In genomic region chr12:45170456-45171042, GRCh38 we compare ENCODE assay signal across 8 cellular contexts. TPM values are rescaled to one million over a fixed set of nuclear protein-coding genes. Genes with fewer than 3 reads are reported as not detected.
A peak's percentile ranks its signal among the peaks of the same experiment; 100 is the strongest.
DNase-seq lines count a peak whose midpoint lies in the region; ATAC-seq, FAIRE-seq and TF ChIP-seq lines count a peak whose summit lies in the region.
"Had no signal": no experiment of that assay in that cellular context is flagged by ENCODE, and none has a peak within 500 bp of the region (broad histone marks: within the 10 kb centered on the region; RNA-seq: fewer than 3 reads in every experiment).

No MANE protein-coding gene starts in this region.

- peaks cover 0 to 12% (median under 1%) of the 10 kb centered on the region in 4 experiments; a peak in 3 of 8 replicates for H3K36me3 ChIP-seq in H1 (ENCODE audit: control insufficient read depth in 2 of 4, insufficient read depth in 4 of 4, low read length in 3 of 4)
- peaks cover 0 to 5% of the 10 kb centered on the region in 2 experiments for H3K36me3 ChIP-seq in mesenchymal stem cell (ENCODE audit: control insufficient read depth in 1 of 2, insufficient read depth in 2 of 2, low read depth in 1 of 2, low read length in 2 of 2)

- no peak overlapping the region for H2BK20ac ChIP-seq in H1 (ENCODE audit: low read length)

- H3K4me1 Mint-ChIP-seq in activated CD8-positive, alpha-beta T cell treated with anti-CD3 and anti-CD28 coated beads, Interleukin-2, amount 10 ng/mL, durations not matched to agents 7 days and 5 days (ENCODE audit: low read depth), result no peaks in the 10 kb centered on the region

- no peak overlapping the region for H3K27ac ChIP-seq in H1 (ENCODE audit: low read depth, low read length)
- no peak overlapping the region for H3K27ac ChIP-seq in mesenchymal stem cell (ENCODE audit: low read length, poor library complexity, severe bottlenecking)

- H2AK5ac ChIP-seq in H1 (ENCODE audit: low read depth, low read length), result no peak overlapping the region
- H2AK5ac ChIP-seq in mesenchymal stem cell (ENCODE audit: low read length, severe bottlenecking), result no peak overlapping the region

- no peaks in the 10 kb centered on the region for H3K23me2 ChIP-seq in H1 (ENCODE audit: low read depth, low read length)

- FAIRE-seq in GM12891 (lab: Jason Lieb, UNC) (peak; percentile 63), H1 (lab: Jason Lieb, UNC) (peak; percentile 69)

- H3K79me1 ChIP-seq in H1 (ENCODE audit: low read depth, low read length) (no peaks in the 10 kb centered on the region), mesenchymal stem cell (replicated peaks; ENCODE audit: low read length, poor library complexity, severe bottlenecking) (no peaks in the 10 kb centered on the region)

- no peaks in the 10 kb centered on the region for H3K27me3 Mint-ChIP-seq in activated CD8-positive, alpha-beta T cell treated with anti-CD3 and anti-CD28 coated beads, Interleukin-2, amount 10 ng/mL, durations not matched to agents 7 days and 5 days (ENCODE audit: low read depth)
- H3K27me3 Mint-ChIP-seq: stimulated activated naive CD8-positive, alpha-beta T cell treated with anti-CD3 and anti-CD28 coated beads, Interleukin-15, Interleukin-2, amounts not matched to agents 100 ng/mL and 50 ng/mL, for 24 hours had no signal

- no peak overlapping the region for H3K4me3 ChIP-seq in H1 (ENCODE audit: extremely low read depth in 1 of 4, insufficient read depth in 2 of 4, low read depth in 3 of 4, low read length in 4 of 4)
- no peak overlapping the region for H3K4me3 ChIP-seq in mesenchymal stem cell (ENCODE audit: insufficient read depth in 1 of 2, low read depth in 1 of 2, low read length in 2 of 2)

- H2BK12ac ChIP-seq in H1 (ENCODE audit: low read depth, low read length) (no peak overlapping the region), mesenchymal stem cell (ENCODE audit: low read length in 2 of 2) (no peak overlapping the region)

- no peak overlapping the region for H2BK120ac ChIP-seq in H1 (replicated peaks; ENCODE audit: low read depth, low read length)
- H2BK120ac ChIP-seq in mesenchymal stem cell (ENCODE audit: low read depth, low read length), result no peak overlapping the region

- no peak overlapping the region for H4K8ac ChIP-seq in H1 (ENCODE audit: extremely low read depth, insufficient read depth, low read length)
- no peak overlapping the region for H4K8ac ChIP-seq in mesenchymal stem cell (ENCODE audit: low read length)

- ATAC-seq in HG03378 (IDR thresholded peaks at IDR 0.05; ENCODE audit: unreplicated experiment), result peak; percentile 58
- ATAC-seq in activated CD8-positive, alpha-beta T cell treated with anti-CD3 and anti-CD28 coated beads, Interleukin-2, amount 10 ng/mL, durations not matched to agents 7 days and 5 days, result peak; percentile 63

- no peak overlapping the region for H4K91ac ChIP-seq in H1 (replicated peaks; ENCODE audit: insufficient read length, low read length)
- H4K91ac ChIP-seq in mesenchymal stem cell (ENCODE audit: low read length), result no peak overlapping the region

- TF ChIP-seq POLR2A in GM12891 (IDR thresholded peaks at IDR 0.05; ENCODE audit: low read depth, low read length) (no peak), H1 (IDR thresholded peaks at IDR 0.05; ENCODE audit: control extremely low read depth in 1 of 2, low read depth in 2 of 2, low read length in 2 of 2) (no peak)

- TF ChIP-seq EP300 in H1 (IDR thresholded peaks at IDR 0.05; ENCODE audit: borderline replicate concordance in 1 of 2, low read depth in 2 of 2, low read length in 2 of 2), result no peak

- TF ChIP-seq CTCF in H1 (IDR thresholded peaks at IDR 0.05; ENCODE audit: control extremely low read depth in 1 of 3, insufficient read depth in 1 of 3, low read depth in 1 of 3, low read length in 3 of 3), result peak; percentile 78 to 89 (median 82)

- H3K9me3 ChIP-seq in H1 (ENCODE audit: insufficient read depth in 2 of 2, low read depth in 1 of 2, low read length in 1 of 2) (peaks cover 0 to 3% of the 10 kb centered on the region in 2 experiments; a peak in 3 of 4 replicates), mesenchymal stem cell (ENCODE audit: control insufficient read depth, low read length) (peaks cover 4% of the 10 kb centered on the region)

- H3K9ac ChIP-seq in H1 (replicated peaks in 1 of 4; ENCODE audit: extremely low read depth in 1 of 4, low read depth in 3 of 4, low read length in 3 of 4), result no peak overlapping the region
- no peak overlapping the region for H3K9ac ChIP-seq in mesenchymal stem cell (ENCODE audit: low read length)

- H2BK5ac ChIP-seq in H1 (ENCODE audit: low read depth, low read length), result no peak overlapping the region
- H2BK5ac ChIP-seq in mesenchymal stem cell (ENCODE audit: low read depth, low read length, poor library complexity, severe bottlenecking), result no peak overlapping the region

- POLR2A ChIA-PET in activated CD8-positive, alpha-beta T cell treated with anti-CD3 and anti-CD28 coated beads, Interleukin-2, amount 10 ng/mL, durations not matched to agents 7 days and 5 days (lab: Charles Lee), result interaction anchor here (1.4 kb wide), 1 partner anchor 13 kb away, joined by 3 read pairs; no protein-coding TSS in a partner anchor
- POLR2A ChIA-PET in H1 (lab: Charles Lee; ENCODE audit: partially characterized antibody), result interaction anchor here (0.7 to 1.5 kb wide), 3 partner anchors 14 to 218 kb away, joined by 3 to 5 read pairs (median 3); no protein-coding TSS in a partner anchor

- H2BK15ac ChIP-seq in H1 (ENCODE audit: low read length), result no peak overlapping the region
- no peak overlapping the region for H2BK15ac ChIP-seq in mesenchymal stem cell (ENCODE audit: low read depth, poor library complexity, severe bottlenecking)

- no peak overlapping the region for H3K56ac ChIP-seq in H1 (replicated peaks; ENCODE audit: insufficient read length, low read depth, low read length)

- H3K27ac Mint-ChIP-seq in activated CD8-positive, alpha-beta T cell treated with anti-CD3 and anti-CD28 coated beads, Interleukin-2, amount 10 ng/mL, durations not matched to agents 7 days and 5 days, result no peak overlapping the region
- H3K27ac Mint-ChIP-seq: stimulated activated naive CD8-positive, alpha-beta T cell treated with anti-CD3 and anti-CD28 coated beads, Interleukin-15, Interleukin-2, amounts not matched to agents 100 ng/mL and 50 ng/mL, for 24 hours had no signal

- H3K14ac ChIP-seq in H1 (ENCODE audit: insufficient read length) (no peak overlapping the region), mesenchymal stem cell (ENCODE audit: low read length in 2 of 2) (no peak overlapping the region)

- no peaks in the 10 kb centered on the region for H3K79me2 ChIP-seq in H1 (ENCODE audit: control insufficient read depth in 1 of 2, insufficient read depth in 2 of 2, low read length in 2 of 2)

- H4K5ac ChIP-seq in H1 (ENCODE audit: insufficient read length, low read depth, low read length), result no peak overlapping the region

- H3K27me3 ChIP-seq in H1 (replicated peaks in 1 of 4; ENCODE audit: control insufficient read depth in 3 of 4, extremely low read depth in 1 of 4, insufficient read depth in 3 of 4, low read length in 3 of 4) (no peaks in the 10 kb centered on the region), mesenchymal stem cell (ENCODE audit: control insufficient read depth in 1 of 2, insufficient read depth in 1 of 2, low read length in 2 of 2) (no peaks in the 10 kb centered on the region)

- H3K18ac ChIP-seq in H1 (ENCODE audit: extremely low read depth, low read length) (no peak overlapping the region), mesenchymal stem cell (ENCODE audit: low read depth in 1 of 2, low read length in 2 of 2) (no peak overlapping the region)

- no peak overlapping the region for H3K23ac ChIP-seq in H1 (ENCODE audit: insufficient read length)
- H3K23ac ChIP-seq in mesenchymal stem cell (ENCODE audit: low read length in 2 of 2), result no peak overlapping the region

- H3K4ac ChIP-seq in H1 (replicated peaks; ENCODE audit: insufficient read length, low read depth, low read length) (no peak overlapping the region), mesenchymal stem cell (ENCODE audit: low read depth in 1 of 2, low read length in 2 of 2) (no peak overlapping the region)

- H3K36me3 Mint-ChIP-seq in activated CD8-positive, alpha-beta T cell treated with anti-CD3 and anti-CD28 coated beads, Interleukin-2, amount 10 ng/mL, durations not matched to agents 7 days and 5 days (ENCODE audit: low read depth), result peaks cover 7% of the 10 kb centered on the region

- H3K4me1 ChIP-seq in H1 (replicated peaks in 1 of 4; ENCODE audit: control insufficient read depth in 3 of 4, insufficient read depth in 4 of 4, low read length in 3 of 4) (no peaks in the 10 kb centered on the region), mesenchymal stem cell (ENCODE audit: control insufficient read depth, insufficient read depth, low read depth, low read length) (no peaks in the 10 kb centered on the region)

- no peaks in the 10 kb centered on the region for H3K9me3 Mint-ChIP-seq in activated CD8-positive, alpha-beta T cell treated with anti-CD3 and anti-CD28 coated beads, Interleukin-2, amount 10 ng/mL, durations not matched to agents 7 days and 5 days (ENCODE audit: insufficient read depth)
- H3K9me3 Mint-ChIP-seq: stimulated activated naive CD8-positive, alpha-beta T cell treated with anti-CD3 and anti-CD28 coated beads, Interleukin-15, Interleukin-2, amounts not matched to agents 100 ng/mL and 50 ng/mL, for 24 hours had no signal

- H3K4me3 Mint-ChIP-seq in activated CD8-positive, alpha-beta T cell treated with anti-CD3 and anti-CD28 coated beads, Interleukin-2, amount 10 ng/mL, durations not matched to agents 7 days and 5 days, result no peak overlapping the region
- H3K4me3 Mint-ChIP-seq: stimulated activated naive CD8-positive, alpha-beta T cell treated with anti-CD3 and anti-CD28 coated beads, Interleukin-15, Interleukin-2, amounts not matched to agents 100 ng/mL and 50 ng/mL, for 24 hours had no signal

- CTCF ChIA-PET in activated CD8-positive, alpha-beta T cell treated with anti-CD3 and anti-CD28 coated beads, Interleukin-2, amount 10 ng/mL, durations not matched to agents 7 days and 5 days (lab: Charles Lee), result interaction anchor here (0.7 to 2.4 kb wide), 16 partner anchors 13 to 954 kb away, joined by 3 to 9 read pairs (median 3); partner anchors contain the start of gene ANO6
- CTCF ChIA-PET in H1 (lab: Charles Lee; ENCODE audit: partially characterized antibody), result interaction anchor here (0.7 to 4.7 kb wide), 21 partner anchors 11 to 730 kb away, joined by 3 to 34 read pairs (median 3); no protein-coding TSS in a partner anchor

- peak; percentile 42 for DNase-seq in GM12891 (ENCODE audit: insufficient read length, low spot score)
- DNase-seq in NCI-H82 (lab: John Stamatoyannopoulos, UW), result peak; percentile 91
- peak; percentile 87 for DNase-seq in activated CD8-positive, alpha-beta T cell treated with anti-CD3 and anti-CD28 coated beads, Interleukin-2, amount 10 ng/mL, durations not matched to agents 7 days and 5 days
- peak; percentile 39 to 94 for DNase-seq in H1 (ENCODE audit: low read depth in 1 of 2, low spot score in 2 of 2)
- peak; percentile 71 for DNase-seq in mesenchymal stem cell
- DNase-seq in stimulated activated CD8-positive, alpha-beta memory T cell treated with anti-CD3 and anti-CD28 coated beads, Interleukin-2, amount 100 ng/mL, for 1 hour (ENCODE audit: low read depth in 2 of 2), result peak; percentile 50 to 69

- WGBS in H1 (ENCODE audit: extremely low coverage in 1 of 2, insufficient coverage in 1 of 2, insufficient read length in 1 of 2, insufficient replicate concordance in 2 of 2, low coverage in 1 of 2, low lambda C conversion rate in 2 of 2, missing lambda C conversion rate in 1 of 2), 2 experiments, result 52% methylated on average over 3 of the region's 3 CpGs; no CpG with 5 or more reads in 1 of the 2 experiments
- 35% methylated on average over 3 of the region's 3 CpGs for WGBS in mesenchymal stem cell

- H3K4me2 ChIP-seq in H1 (ENCODE audit: insufficient read depth in 1 of 2, low read depth in 2 of 2, low read length in 2 of 2) (no peak overlapping the region), mesenchymal stem cell (ENCODE audit: low read length, poor library complexity, severe bottlenecking) (no peak overlapping the region)

- H2AFZ ChIP-seq in H1 (ENCODE audit: low read length) (no peak overlapping the region), mesenchymal stem cell (ENCODE audit: low read depth, low read length) (no peak overlapping the region)

- peak; percentile 85 to 87 for TF ChIP-seq RAD21 in H1 (IDR thresholded peaks at IDR 0.05 in 1 of 2, conservative IDR thresholded peaks at IDR 0.05 in 1 of 2; ENCODE audit: low read depth in 2 of 2, low read length in 2 of 2)

- H4K20me1 ChIP-seq in H1 (replicated peaks in 1 of 2; ENCODE audit: control insufficient read depth in 1 of 2, insufficient read depth in 2 of 2, low read length in 2 of 2), result no peaks in the 10 kb centered on the region

RNA-seq across cellular contexts. Expression of gene ANO6, which starts 45.3 kb away (rescaled TPM):
- 11.7 TPM for polyA plus RNA-seq in GM12891 (2012; ENCODE audit: low read depth, missing spikeins)
- total RNA-seq in activated CD8-positive, alpha-beta T cell treated with anti-CD3 and anti-CD28 coated beads, Interleukin-2, amount 10 ng/mL, durations not matched to agents 7 days and 5 days, result 10 to 100 TPM; 23.3 to 24.5 TPM
- 37.6 and 39.7 TPM in 2 replicates for total RNA-seq in H1 (2021; fragmentation: NEBNext Ultra II Directional; extraction: Animal tissue kit (Norgen Biotek cat#: 25700))
- polyA plus RNA-seq in H1 (2011; rRNA removed), result 11.9 and 15.1 TPM in 2 replicates
- 18.0 TPM for polyA plus RNA-seq in H1 (2011; cell fraction: cytosol; rRNA removed)
- 12.8 TPM for polyA plus RNA-seq in H1 (2011; cell fraction: nucleus; rRNA removed)
- 15.8 to 30.8 TPM (median 22.2 TPM) in 4 replicates for polyA plus RNA-seq in H1 (2012, experiment 1 of 2)
- 1.5 TPM for polyA plus RNA-seq in H1 (2012, experiment 2 of 2)
- polyA plus RNA-seq in H1 (2013, experiment 1 of 2), result 50.1 TPM
- polyA plus RNA-seq in H1 (2013, experiment 2 of 2), result 55.0 TPM
- polyA minus RNA-seq in H1 (2011; rRNA and poly(A)+ RNA removed), result 40.5 and 51.2 TPM in 2 replicates
- 23.3 TPM for polyA minus RNA-seq in H1 (2011; cell fraction: cytosol; rRNA and poly(A)+ RNA removed)
- 48.0 TPM for polyA minus RNA-seq in H1 (2011; cell fraction: nucleus; rRNA and poly(A)+ RNA removed)
- polyA plus RNA-seq in mesenchymal stem cell (2013, experiment 1 of 2), result 51.1 TPM
- polyA plus RNA-seq in mesenchymal stem cell (2013, experiment 2 of 2), result 50.0 TPM
